ENCODE assay signal across 8 cellular contexts in the genomic region with DNA sequence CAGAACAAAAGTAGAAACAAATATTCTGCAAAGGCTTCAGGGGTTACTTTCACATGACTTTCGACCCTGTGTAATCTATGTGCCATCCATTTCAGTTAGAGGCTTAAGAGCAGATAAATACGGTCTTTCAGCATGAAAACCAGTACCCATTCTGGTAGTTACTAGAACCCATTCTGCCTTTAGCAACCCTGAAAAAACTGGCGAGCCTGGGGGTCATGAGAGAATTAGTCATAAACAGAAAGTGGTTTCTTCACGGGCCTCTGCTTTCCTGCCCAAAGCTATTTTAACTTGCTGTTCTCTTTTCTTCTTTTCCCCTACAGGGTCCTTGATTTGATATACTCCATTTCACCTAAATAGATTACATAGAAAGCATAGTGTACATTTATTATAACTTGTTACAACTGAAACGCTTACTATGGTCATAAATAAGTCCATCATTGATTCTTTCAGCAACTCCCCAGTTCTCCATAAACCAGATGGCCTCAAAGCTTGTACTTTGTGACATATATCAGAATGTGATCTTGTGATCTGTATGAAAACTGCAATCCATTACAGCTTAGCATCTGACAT. TPM values are rescaled to one million over a fixed set of nuclear protein-coding genes. Genes with fewer than 3 reads are reported as not detected.
DNase-seq lines count a peak whose midpoint lies in the region; ATAC-seq and TF ChIP-seq lines count a peak whose summit lies in the region.

No MANE protein-coding gene starts in this region.

- H3K4me3 ChIP-seq in naive thymus-derived CD4-positive, alpha-beta T cell (ENCODE audit: low read length) = no peak overlapping the region
- H3K4me3 ChIP-seq in colonic mucosa = no peak overlapping the region

- no peak overlapping the region for H3K4me3 Mint-ChIP-seq in activated CD4-positive, alpha-beta T cell treated with anti-CD3 and anti-CD28 coated beads for 36 hours
- peak overlapping the region in 1 of 10 donors; percentile 16 for H3K4me3 Mint-ChIP-seq in naive thymus-derived CD4-positive, alpha-beta T cell
- no peak overlapping the region for H3K4me3 Mint-ChIP-seq in H9

- H3K14ac ChIP-seq in H9 (ENCODE audit: insufficient read depth, low read length) = no peak overlapping the region

- H3K27me3 ChIP-seq in naive thymus-derived CD4-positive, alpha-beta T cell (ENCODE audit: control insufficient read depth in 2 of 2, insufficient read depth in 2 of 2, low read length in 2 of 2) = no peaks in the 10 kb centered on the region
- H3K27me3 ChIP-seq in H9 (ENCODE audit: insufficient read depth, low read length) (no peaks in the 10 kb centered on the region), colonic mucosa (no peaks in the 10 kb centered on the region)

- H3K4me1 ChIP-seq in naive thymus-derived CD4-positive, alpha-beta T cell (ENCODE audit: control insufficient read depth in 2 of 2, insufficient read depth in 2 of 2, low read length in 2 of 2) = no peaks in the 10 kb centered on the region
- H3K4me1 ChIP-seq in H9 (ENCODE audit: insufficient read depth, low read length) (no peaks in the 10 kb centered on the region), colonic mucosa (no peaks in the 10 kb centered on the region)

- no peak overlapping the region for H3K56ac ChIP-seq in H9 (ENCODE audit: insufficient read length, low read depth, low read length)

- H2BK12ac ChIP-seq in H9 (ENCODE audit: insufficient read length, low read depth, low read length) = no peak overlapping the region

- no peaks in the 10 kb centered on the region for H3K79me1 ChIP-seq in H9 (ENCODE audit: insufficient read depth, low read depth, low read length, poor library complexity, severe bottlenecking)

- H3K9me3 ChIP-seq in naive thymus-derived CD4-positive, alpha-beta T cell (ENCODE audit: control insufficient read depth in 2 of 3, low read length in 3 of 3) = no peaks in the 10 kb centered on the region
- no peaks in the 10 kb centered on the region for H3K9me3 ChIP-seq in H9 (ENCODE audit: control insufficient read depth, low read depth, low read length)
- no peaks in the 10 kb centered on the region for H3K9me3 ChIP-seq in colonic mucosa

- no peak for ATAC-seq in activated CD4-positive, alpha-beta T cell treated with anti-CD3 and anti-CD28 coated beads for 36 hours
- peak; percentile 70 for ATAC-seq in HG02938 (IDR thresholded peaks at IDR 0.05; ENCODE audit: unreplicated experiment)
- ATAC-seq in naive thymus-derived CD4-positive, alpha-beta T cell = peak; percentile 48

- POLR2A ChIA-PET in activated CD4-positive, alpha-beta T cell treated with anti-CD3 and anti-CD28 coated beads for 36 hours (lab: Charles Lee) = no interaction called here
- POLR2A ChIA-PET in naive thymus-derived CD4-positive, alpha-beta T cell (lab: Charles Lee) = no interaction called here

- no peak overlapping the region for H2BK15ac ChIP-seq in H9 (ENCODE audit: low read depth, low read length)

- H3K36me3 ChIP-seq in naive thymus-derived CD4-positive, alpha-beta T cell (ENCODE audit: control insufficient read depth in 2 of 3, insufficient read depth in 3 of 3, low read length in 3 of 3) = peaks cover 0 to 30% (median 3%) of the 10 kb centered on the region in 3 experiments
- peaks cover 7% of the 10 kb centered on the region for H3K36me3 ChIP-seq in colonic mucosa

- H4K91ac ChIP-seq in H9 (ENCODE audit: insufficient read length, low read depth, low read length) = no peak overlapping the region

- H3K4ac ChIP-seq in H9 (ENCODE audit: low read depth, low read length) = no peak overlapping the region

- H3K4me2 ChIP-seq in H9 (ENCODE audit: insufficient read depth, insufficient read length, low read length) = no peak overlapping the region

- no peak overlapping the region for H2BK5ac ChIP-seq in H9 (ENCODE audit: insufficient read length, low read length)

- no peaks in the 10 kb centered on the region for H3K79me2 ChIP-seq in H9 (ENCODE audit: insufficient read depth, low read length)

- no peaks in the 10 kb centered on the region for H3K27me3 Mint-ChIP-seq in activated CD4-positive, alpha-beta T cell treated with anti-CD3 and anti-CD28 coated beads for 36 hours
- H3K27me3 Mint-ChIP-seq in naive thymus-derived CD4-positive, alpha-beta T cell = no peaks in the 10 kb centered on the region
- no peaks in the 10 kb centered on the region for H3K27me3 Mint-ChIP-seq in H9 (ENCODE audit: low read depth)

- peaks cover 24% of the 10 kb centered on the region for H3K4me1 Mint-ChIP-seq in activated CD4-positive, alpha-beta T cell treated with anti-CD3 and anti-CD28 coated beads for 36 hours
- H3K4me1 Mint-ChIP-seq in naive thymus-derived CD4-positive, alpha-beta T cell = peaks cover 0 to 22% (median 0%) of the 10 kb centered on the region in 7 donors
- no peaks in the 10 kb centered on the region for H3K4me1 Mint-ChIP-seq in H9

- no peak overlapping the region for H4K5ac ChIP-seq in H9 (ENCODE audit: insufficient read length, low read depth, low read length)

- H3K9me3 Mint-ChIP-seq in activated CD4-positive, alpha-beta T cell treated with anti-CD3 and anti-CD28 coated beads for 36 hours (ENCODE audit: low read depth) = no peaks in the 10 kb centered on the region
- H3K9me3 Mint-ChIP-seq in naive thymus-derived CD4-positive, alpha-beta T cell = no peaks in the 10 kb centered on the region
- no peaks in the 10 kb centered on the region for H3K9me3 Mint-ChIP-seq in H9

- H3K18ac ChIP-seq in H9 (ENCODE audit: insufficient read length, low read depth, low read length) = no peak overlapping the region

- H3K23ac ChIP-seq in H9 (ENCODE audit: insufficient read length, low read depth, low read length) = no peak overlapping the region

- H2BK20ac ChIP-seq in H9 (ENCODE audit: low read depth, low read length, poor library complexity, severe bottlenecking) = no peak overlapping the region

- H3T11ph ChIP-seq in H9 (ENCODE audit: low read length) = no peak overlapping the region

- no peak overlapping the region for H3K27ac Mint-ChIP-seq in activated CD4-positive, alpha-beta T cell treated with anti-CD3 and anti-CD28 coated beads for 36 hours
- H3K27ac Mint-ChIP-seq in naive thymus-derived CD4-positive, alpha-beta T cell = peak overlapping the region in 1 of 9 donors; percentile 58
- H3K27ac Mint-ChIP-seq in H9 = no peak overlapping the region

- TF ChIP-seq CTCF in H9 (conservative IDR thresholded peaks at IDR 0.05) = no peak
- TF ChIP-seq CTCF in colonic mucosa (IDR thresholded peaks at IDR 0.05) = no peak

- peak; percentile 21 for DNase-seq in activated CD4-positive, alpha-beta T cell treated with anti-CD3 and anti-CD28 coated beads for 36 hours
- no peak for DNase-seq in activated CD4-positive, alpha-beta T cell treated with anti-CD3 and anti-CD28 coated beads, Interleukin-2, amount 50 U/mL, for 1 hour
- DNase-seq in SIG-M5 treated with dmso at 0.1 percent for 504 hours (lab: John Stamatoyannopoulos, UW; ENCODE audit: unreplicated experiment) (peak; percentile 86), HUDEP-2 (lab: John Stamatoyannopoulos, UW; ENCODE audit: unreplicated experiment in 76 of 76) (no peak), H9 (no peak), colonic mucosa (no peak)
- no peak for DNase-seq in naive thymus-derived CD4-positive, alpha-beta T cell

- H4K20me1 ChIP-seq in H9 (ENCODE audit: control insufficient read depth, insufficient read depth, insufficient read length) = no peaks in the 10 kb centered on the region

- CTCF ChIA-PET in activated CD4-positive, alpha-beta T cell treated with anti-CD3 and anti-CD28 coated beads for 36 hours (lab: Charles Lee) = interaction anchor here (0.6 to 1.2 kb wide), 3 partner anchors 12 to 981 kb away, joined by 3 read pairs; no protein-coding TSS in a partner anchor
- CTCF ChIA-PET in naive thymus-derived CD4-positive, alpha-beta T cell (lab: Charles Lee) = no interaction called here

- no peak overlapping the region for H2AK5ac ChIP-seq in H9 (ENCODE audit: insufficient read length, low read length)

- H2AFZ ChIP-seq in H9 (ENCODE audit: low read length) = no peak overlapping the region

- no peak overlapping the region for H2BK120ac ChIP-seq in H9 (ENCODE audit: low read depth, low read length, poor library complexity, severe bottlenecking)

- WGBS in H9 (ENCODE audit: extremely low coverage, insufficient read length, low lambda C conversion rate) = no CpG with 5 or more reads among the region's 5 CpGs

- intact Hi-C loops in activated CD4-positive, alpha-beta T cell treated with anti-CD3 and anti-CD28 coated beads for 36 hours (cut with DNase I, micrococcal nuclease) = loop anchor here (2.0 to 5.0 kb wide), 3 partner anchors 40 to 60 kb away; a partner anchor contains a TSS
- intact Hi-C loops in naive thymus-derived CD4-positive, alpha-beta T cell (cut with micrococcal nuclease) = loop anchor here in 1 of 2 donors (2.0 kb wide), 1 partner anchor 40 kb away; no protein-coding TSS in a partner anchor
- intact Hi-C loops in colonic mucosa (cut with DNase I) = no loop called here

- H3K9ac ChIP-seq in H9 (ENCODE audit: extremely low read depth, insufficient read length, low read length) (no peak overlapping the region), colonic mucosa (ENCODE audit: low read depth in 2 of 2, low read length in 2 of 2) (no peak overlapping the region)

- no peak overlapping the region for H3K27ac ChIP-seq in naive thymus-derived CD4-positive, alpha-beta T cell (ENCODE audit: low read depth, low read length)
- H3K27ac ChIP-seq in H9 (ENCODE audit: insufficient read length, low read depth, low read length) (no peak overlapping the region), colonic mucosa (no peak overlapping the region)

- peaks cover 52% of the 10 kb centered on the region for H3K36me3 Mint-ChIP-seq in activated CD4-positive, alpha-beta T cell treated with anti-CD3 and anti-CD28 coated beads for 36 hours (ENCODE audit: low read depth)
- peaks cover 7 to 70% (median 41%) of the 10 kb centered on the region in 5 donors for H3K36me3 Mint-ChIP-seq in naive thymus-derived CD4-positive, alpha-beta T cell
- H3K36me3 Mint-ChIP-seq in H9 (ENCODE audit: insufficient read depth in 1 of 3, low read depth in 3 of 3) = peaks cover 19 to 59% (median 56%) of the 10 kb centered on the region in 3 experiments; a peak in 6 of 7 replicates

- H3K23me2 ChIP-seq in H9 (ENCODE audit: insufficient read length, low read depth, low read length, poor library complexity, severe bottlenecking) = no peaks in the 10 kb centered on the region

- H4K8ac ChIP-seq in H9 (replicated peaks; ENCODE audit: insufficient read length, low read depth, low read length) = no peak overlapping the region

RNA-seq across cellular contexts. Expression of a gene that starts 48.3 kb away (rescaled TPM):
- 10 to 100 TPM; 33.6 to 37.5 TPM for total RNA-seq in activated CD4-positive, alpha-beta T cell treated with anti-CD3 and anti-CD28 coated beads for 36 hours
- total RNA-seq in naive thymus-derived CD4-positive, alpha-beta T cell = 10 to 100 TPM; 25.3 to 80.1 (median 29.9) TPM
- polyA plus RNA-seq in naive thymus-derived CD4-positive, alpha-beta T cell = 10 to 100 TPM; 13.9 to 15.0 TPM
- 54.1 and 55.7 TPM in 2 replicates for total RNA-seq in H9 (2021)
- 10 to 100 TPM; 50.0 to 63.5 TPM for total RNA-seq in colonic mucosa

RNA-seq across cellular contexts. Expression of a gene that starts 59.5 kb away (rescaled TPM):
- 10 to 100 TPM in 1 of 2 experiments, 1 to 10 TPM in 1; 8.8 to 10.1 TPM for total RNA-seq in activated CD4-positive, alpha-beta T cell treated with anti-CD3 and anti-CD28 coated beads for 36 hours
- 1 to 10 TPM in 3 of 5 experiments, under 1 TPM in 2; 0.54 to 8.2 (median 1.6) TPM for total RNA-seq in naive thymus-derived CD4-positive, alpha-beta T cell
- 1 to 10 TPM in 1 of 2 donors, under 1 TPM in 1; 0.53 to 2.1 TPM for polyA plus RNA-seq in naive thymus-derived CD4-positive, alpha-beta T cell
- 8.7 and 11.0 TPM in 2 replicates for total RNA-seq in H9 (2021)
- 10 to 100 TPM in 1 of 2 donors, 1 to 10 TPM in 1; 8.8 to 12.0 TPM for total RNA-seq in colonic mucosa

Comparison
In these comparisons a context has a peak if more than half of its experiments do, and no peak if none do; other contexts are left out.
1. DNase-seq: peak in activated CD4-positive, alpha-beta T cell treated with anti-CD3 and anti-CD28 coated beads for 36 hours (single experiment) and SIG-M5 treated with dmso at 0.1 percent for 504 hours (single experiment); none in activated CD4-positive, alpha-beta T cell treated with anti-CD3 and anti-CD28 coated beads, Interleukin-2, amount 50 U/mL, for 1 hour (single experiment), naive thymus-derived CD4-positive, alpha-beta T cell (0 of 9), HUDEP-2 (0 of 76), H9 (single experiment) and colonic mucosa (single experiment).